ENCODE assay signal across 1 cellular context in genomic region chr7:151226875-151227782, GRCh38.
TF ChIP-seq lines count a peak whose summit lies in the region.

ABCF2 (minus strand) TSS chr7:151227205; CDS start chr7:151226458, 747 bp downstream.

TF ChIP-seq in K562, 482 proteins besides CTCF, POLR2A, EP300 and RAD21 (continued from another document and continues in another):
- TF ChIP-seq GTF3C2 (IDR thresholded peaks at IDR 0.05; ENCODE audit: borderline replicate concordance, extremely low read depth, insufficient read length) (no peak), ZNF512 (tag; IDR thresholded peaks at IDR 0.05) (no peak), KAT8 (IDR thresholded peaks at IDR 0.05; ENCODE audit: low read depth) (0 out of 2 replicates have a peak, but pooled peaks have one; percentile 50), ZNF655 (CRISPR knock-in tag; IDR thresholded peaks at IDR 0.05) (no peak), RBBP5 (IDR thresholded peaks at IDR 0.05; ENCODE audit: borderline replicate concordance, insufficient read depth, low read length, poor library complexity, severe bottlenecking) (peak; percentile 66), RBM14 (IDR thresholded peaks at IDR 0.05; ENCODE audit: borderline replicate concordance, insufficient read depth, low read depth, low read length) (no peak), IRF9 (tag; IDR thresholded peaks at IDR 0.05) (peak; percentile 94), CREM (IDR thresholded peaks at IDR 0.05; ENCODE audit: low read depth) (peak; percentile 99), NCOA2 (IDR thresholded peaks at IDR 0.05; ENCODE audit: partially characterized antibody in 2 of 2) (no peak), XRCC5 (IDR thresholded peaks at IDR 0.05; ENCODE audit: low read depth, low read length) (peak; percentile 70; the same call in 1 of the 2 replicates), ZKSCAN3 (CRISPR knock-in tag; IDR thresholded peaks at IDR 0.05) (no peak), NR2C2 (CRISPR knock-in tag; IDR thresholded peaks at IDR 0.05) (no peak), NR2C2 (tag; IDR thresholded peaks at IDR 0.05) (peak; percentile 92), CHAMP1 (IDR thresholded peaks at IDR 0.05) (no peak), TFAP4 (CRISPR knock-in tag; IDR thresholded peaks at IDR 0.05; ENCODE audit: borderline replicate concordance) (peak; percentile 86; the same call in 1 of the 2 replicates), NFIX (CRISPR knock-in tag; IDR thresholded peaks at IDR 0.05; ENCODE audit: low read depth) (no peak), ZNF316 (IDR thresholded peaks at IDR 0.05) (no peak), LEF1 (IDR thresholded peaks at IDR 0.05) (no peak), PTRF (tag; IDR thresholded peaks at IDR 0.05) (no peak), CC2D1A (IDR thresholded peaks at IDR 0.05) (no peak; the same call in 1 of the 2 replicates), HDAC6 (IDR thresholded peaks at IDR 0.05; ENCODE audit: low read depth, low read length) (no peak), ATF6 (CRISPR knock-in tag; IDR thresholded peaks at IDR 0.05) (peak; percentile 55; the same call in 1 of the 2 replicates), KHSRP (IDR thresholded peaks at IDR 0.05) (peak; percentile 79; the same call in 1 of the 2 replicates), CBX2 (IDR thresholded peaks at IDR 0.05; ENCODE audit: insufficient read depth, low read length, poor library complexity, severe bottlenecking) (no peak), ZNF143 (CRISPR knock-in tag; IDR thresholded peaks at IDR 0.05) (peak; percentile 96), FOXJ3 (CRISPR knock-in tag; IDR thresholded peaks at IDR 0.05) (no peak), ARID1B (IDR thresholded peaks at IDR 0.05) (0 out of 2 replicates have a peak, but pooled peaks have one; percentile 29), ATF7 (IDR thresholded peaks at IDR 0.05) (peak; percentile 94), BCL6 (CRISPR knock-in tag; IDR thresholded peaks at IDR 0.05) (peak; percentile 41; the same call in 1 of the 2 replicates), SMARCA5 (IDR thresholded peaks at IDR 0.05) (0 out of 2 replicates have a peak, but pooled peaks have one; percentile 13), ZNF217 (CRISPR knock-in tag; IDR thresholded peaks at IDR 0.05) (no peak), GABPB2 (CRISPR knock-in tag; conservative IDR thresholded peaks at IDR 0.05) (peak; percentile 78; the same call in 1 of the 2 replicates), ZNF318 (IDR thresholded peaks at IDR 0.05; ENCODE audit: borderline replicate concordance in 1 of 2, low read depth in 1 of 2) (no peak)
